In genomic region chr18:42931501-42931900, GRCh38 we compare ENCODE assay signal across 11 cellular contexts.
DNase-seq lines count a peak whose midpoint lies in the region; ATAC-seq and TF ChIP-seq lines count a peak whose summit lies in the region.
"Had no signal": no experiment of that assay in that cellular context is flagged by ENCODE, and none has a peak within 500 bp of the region (broad histone marks: within the 10 kb centered on the region; RNA-seq: fewer than 3 reads in every experiment).

No MANE protein-coding gene starts in this region.

- intact Hi-C loops in sciatic nerve (cut with DNase I): no loop called here
- intact Hi-C loops in A673 (cut with micrococcal nuclease; ENCODE audit: unreplicated experiment): no loop called here

- BruUV-seq in A673 (replicated peaks; lab: Mats Ljungman, UMichigan): no TSS peak

- no peak overlapping the region for H3K27ac Mint-ChIP-seq in activated T-helper 17 cell treated with anti-CD3 and anti-CD28 coated beads, Interleukin-2, amount 50 U/mL, for 72 hours

- no peaks in the 10 kb centered on the region for H3K27me3 ChIP-seq in A673 (replicated peaks; ENCODE audit: insufficient read depth, low read depth, low read length, poor library complexity)

- H3K9me3 ChIP-seq in A673 (ENCODE audit: low read depth, low read length, poor library complexity, severe bottlenecking): no peaks in the 10 kb centered on the region

- H3K4me3 ChIP-seq in A673 (ENCODE audit: low read depth, low read length, poor library complexity, severe bottlenecking): no peak overlapping the region

- H3K4me3 Mint-ChIP-seq in activated T-helper 17 cell treated with anti-CD3 and anti-CD28 coated beads, Interleukin-2, amount 50 U/mL, for 72 hours: no peak overlapping the region

- H3K36me3 Mint-ChIP-seq in activated T-helper 17 cell treated with anti-CD3 and anti-CD28 coated beads, Interleukin-2, amount 50 U/mL, for 72 hours (ENCODE audit: low read depth): no peaks in the 10 kb centered on the region

- H3K4me1 ChIP-seq in A673 (ENCODE audit: insufficient read depth, low read length, poor library complexity, severe bottlenecking): no peaks in the 10 kb centered on the region

- ATAC-seq in sciatic nerve: peak; percentile 91
- no peak for ATAC-seq in activated T-helper 17 cell treated with anti-CD3 and anti-CD28 coated beads, Interleukin-2, amount 50 U/mL, for 72 hours (replicated peaks)

- POLR2A ChIA-PET in A673 (lab: Charles Lee; ENCODE audit: low non-redundant PET): no interaction called here

- DNase-seq in HS-5 (ENCODE audit: low read depth): peak; percentile 65
- peak in 1 of 61 donors; percentile 11 for DNase-seq in caudate nucleus (lab: John Stamatoyannopoulos, UW)
- DNase-seq in iris pigment epithelial cell (ENCODE audit: low read depth): peak; percentile 88
- no peak for DNase-seq in sciatic nerve (ENCODE audit: low spot score)
- DNase-seq in DMS 273 (lab: John Stamatoyannopoulos, UW; ENCODE audit: unreplicated experiment): no peak
- no peak for DNase-seq in A673 (ENCODE audit: low spot score)
- DNase-seq in NCI-H526 treated with DMSO at 0.1 percent for 48 hours (lab: John Stamatoyannopoulos, UW): no peak
- DNase-seq: activated CD8-positive, alpha-beta memory T cell treated with anti-CD3 and anti-CD28 coated beads, Interleukin-2, amount 50 U/mL, for 48 hours; COR-L47; RPMI8226 had no signal

- CTCF ChIA-PET in A673 (lab: Charles Lee): no interaction called here

- no peaks in the 10 kb centered on the region for H3K27me3 Mint-ChIP-seq in activated T-helper 17 cell treated with anti-CD3 and anti-CD28 coated beads, Interleukin-2, amount 50 U/mL, for 72 hours

- no peaks in the 10 kb centered on the region for H3K36me3 ChIP-seq in A673 (ENCODE audit: insufficient read depth, low read length, poor library complexity, severe bottlenecking)

- H3K27ac ChIP-seq in caudate nucleus (ENCODE audit: low read depth, low read length) (peak overlapping the region; percentile 45), A673 (ENCODE audit: low read depth, low read length, poor library complexity, severe bottlenecking) (no peak overlapping the region)

- no peaks in the 10 kb centered on the region for H3K4me1 Mint-ChIP-seq in activated T-helper 17 cell treated with anti-CD3 and anti-CD28 coated beads, Interleukin-2, amount 50 U/mL, for 72 hours

- TF ChIP-seq CTCF in A673 (conservative IDR thresholded peaks at IDR 0.05; ENCODE audit: low read depth, low read length): no peak

- peaks cover 14% of the 10 kb centered on the region for H3K9me3 Mint-ChIP-seq in activated T-helper 17 cell treated with anti-CD3 and anti-CD28 coated beads, Interleukin-2, amount 50 U/mL, for 72 hours

Comparison
In these comparisons a context has a peak if more than half of its experiments do, and no peak if none do; other contexts are left out.
1. DNase-seq: peak in HS-5 (single experiment) and iris pigment epithelial cell (single experiment); none in sciatic nerve (single experiment), DMS 273 (single experiment), A673 (single experiment) and NCI-H526 treated with DMSO at 0.1 percent for 48 hours (single experiment).